ENCODE assay signal across 21 cellular contexts in genomic region chr7:45623740-45624391, GRCh38.
"Had no signal": no experiment of that assay in that cellular context is flagged by ENCODE, and none has a peak within 500 bp of the region (broad histone marks: within the 10 kb centered on the region; RNA-seq: fewer than 3 reads in every experiment).

No MANE protein-coding gene starts in this region.

- ATAC-seq: gastrocnemius medialis; heart right ventricle; left cardiac atrium; lower lobe of right lung; stimulated activated naive B cell treated with anti-CD40 and anti-IgM and Interleukin-4, amounts not matched to agents 10 μg/mL and 1 μg/mL and 100 μg/mL, for 72 hours; stimulated activated naive CD8-positive, alpha-beta T cell treated with anti-CD3 and anti-CD28 coated beads, Interleukin-15, amount 100 ng/mL, for 72 hours; upper lobe of right lung had no signal

- H3K36me3 ChIP-seq: colonic mucosa, gastrocnemius medialis, heart right ventricle, left ventricle myocardium inferior, lower lobe of right lung, neutrophil, right atrium auricular region, sigmoid colon, tibial nerve, upper lobe of right lung had no signal

- H3K4me1 ChIP-seq: colonic mucosa, gastrocnemius medialis, heart right ventricle, left ventricle myocardium inferior, lower lobe of right lung, right atrium auricular region, sigmoid colon, testis, upper lobe of right lung had no signal

- DNase-seq: colonic mucosa; dermis blood vessel endothelial cell; erythroblast; gastrocnemius medialis; heart right ventricle; immature natural killer cell; kidney; left cardiac atrium; left ventricle myocardium inferior; lower lobe of right lung; sigmoid colon; stimulated activated CD4-positive, alpha-beta T cell treated with anti-CD3 and anti-CD28 coated beads, Interleukin-2, amount 100 ng/mL, for 24 hours; stimulated activated CD4-positive, alpha-beta T cell treated with anti-CD3 and anti-CD28 coated beads, Interleukin-4, amount 100 ng/mL, for 4 hours; stimulated activated naive B cell treated with anti-CD40 and anti-IgM and Interleukin-4, amounts not matched to agents 10 μg/mL and 1 μg/mL and 100 μg/mL, for 72 hours; stimulated activated naive CD8-positive, alpha-beta T cell treated with anti-CD3 and anti-CD28 coated beads, Interleukin-15, amount 100 ng/mL, for 72 hours; testis; upper lobe of right lung had no signal

- H3K27ac ChIP-seq: colonic mucosa, gastrocnemius medialis, heart right ventricle, left ventricle myocardium inferior, lower lobe of right lung, neutrophil, right atrium auricular region, sigmoid colon, skin epidermis, testis, tibial nerve, upper lobe of right lung had no signal

- H3K4me3 ChIP-seq: colonic mucosa, gastrocnemius medialis, heart right ventricle, left ventricle myocardium inferior, lower lobe of right lung, right atrium auricular region, sigmoid colon, skin epidermis, testis, tibial nerve, upper lobe of right lung had no signal

- H3K27me3 ChIP-seq: colonic mucosa, gastrocnemius medialis, heart right ventricle, neutrophil, right atrium auricular region, sigmoid colon, testis, tibial nerve, upper lobe of right lung had no signal

- H3K9me3 ChIP-seq: colonic mucosa, gastrocnemius medialis, lower lobe of right lung, neutrophil, testis, upper lobe of right lung had no signal
